ENCODE assay signal across 1 cellular context in the genomic region with DNA sequence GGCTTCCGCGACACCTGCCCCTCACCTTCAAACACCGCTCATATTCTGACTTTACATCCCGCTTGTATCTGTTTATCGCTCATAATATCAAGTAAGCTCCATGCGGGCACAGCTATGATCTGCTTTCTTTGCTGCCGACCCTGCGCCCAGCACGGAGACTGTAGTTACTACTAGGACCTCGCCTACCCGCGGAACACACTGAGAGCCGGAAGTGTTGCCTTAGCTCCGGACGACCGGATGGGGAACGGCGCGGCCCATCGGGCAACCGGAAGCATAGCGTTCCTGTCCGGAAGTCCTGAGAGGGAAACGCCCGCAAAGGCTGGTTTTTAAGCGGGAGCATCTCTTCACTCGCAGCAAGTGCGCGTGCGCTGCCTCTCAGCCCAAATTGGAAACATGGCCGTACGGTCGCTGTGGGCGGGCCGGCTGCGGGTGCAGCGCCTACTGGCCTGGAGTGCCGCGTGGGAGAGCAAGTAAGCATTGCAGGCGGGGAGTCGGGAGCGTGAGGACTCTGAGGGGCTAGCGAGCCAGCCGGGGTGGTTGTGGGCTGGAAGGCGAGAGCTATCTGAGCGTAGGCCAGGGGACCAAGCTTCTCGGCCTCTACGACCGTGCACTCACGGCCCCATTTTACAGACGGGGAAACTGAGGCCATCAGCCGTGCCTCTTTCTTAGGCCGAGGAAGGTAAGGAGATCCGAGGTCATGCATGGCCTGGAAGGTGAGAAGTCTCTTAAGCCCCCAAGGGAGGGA.
A peak's percentile ranks its signal among the peaks of the same experiment; 100 is the strongest.
TF ChIP-seq lines count a peak whose summit lies in the region.

A gene with protein sequence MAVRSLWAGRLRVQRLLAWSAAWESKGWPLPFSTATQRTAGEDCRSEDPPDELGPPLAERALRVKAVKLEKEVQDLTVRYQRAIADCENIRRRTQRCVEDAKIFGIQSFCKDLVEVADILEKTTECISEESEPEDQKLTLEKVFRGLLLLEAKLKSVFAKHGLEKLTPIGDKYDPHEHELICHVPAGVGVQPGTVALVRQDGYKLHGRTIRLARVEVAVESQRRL (plus strand): TSS at position 353 of the 745 bp plus-strand sequence. CDS start 41 bp downstream, at position 394.

TF ChIP-seq in SK-N-SH, 30 proteins besides CTCF, POLR2A, EP300 and RAD21 (continued from another document):
- TF ChIP-seq, protein P1, sequence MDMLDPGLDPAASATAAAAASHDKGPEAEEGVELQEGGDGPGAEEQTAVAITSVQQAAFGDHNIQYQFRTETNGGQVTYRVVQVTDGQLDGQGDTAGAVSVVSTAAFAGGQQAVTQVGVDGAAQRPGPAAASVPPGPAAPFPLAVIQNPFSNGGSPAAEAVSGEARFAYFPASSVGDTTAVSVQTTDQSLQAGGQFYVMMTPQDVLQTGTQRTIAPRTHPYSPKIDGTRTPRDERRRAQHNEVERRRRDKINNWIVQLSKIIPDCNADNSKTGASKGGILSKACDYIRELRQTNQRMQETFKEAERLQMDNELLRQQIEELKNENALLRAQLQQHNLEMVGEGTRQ (IDR thresholded peaks at IDR 0.05; ENCODE audit: borderline replicate concordance, low read depth, low read length) = peak; percentile 16; the same call in 1 of the 2 replicates
- TF ChIP-seq SIN3A (IDR thresholded peaks at IDR 0.05; ENCODE audit: borderline replicate concordance, low read depth, low read length) = peak; percentile 75; the same call in 1 of the 2 replicates
- TF ChIP-seq ELF1 (IDR thresholded peaks at IDR 0.05) = peak; percentile 94
- no peak for TF ChIP-seq JUND (IDR thresholded peaks at IDR 0.05)
- TF ChIP-seq GABPA (IDR thresholded peaks at IDR 0.05; ENCODE audit: low read depth) = peak; percentile 99
- peak; percentile 87 for TF ChIP-seq MXI1 (IDR thresholded peaks at IDR 0.05; ENCODE audit: low read depth, low read length)
- TF ChIP-seq, protein P2, sequence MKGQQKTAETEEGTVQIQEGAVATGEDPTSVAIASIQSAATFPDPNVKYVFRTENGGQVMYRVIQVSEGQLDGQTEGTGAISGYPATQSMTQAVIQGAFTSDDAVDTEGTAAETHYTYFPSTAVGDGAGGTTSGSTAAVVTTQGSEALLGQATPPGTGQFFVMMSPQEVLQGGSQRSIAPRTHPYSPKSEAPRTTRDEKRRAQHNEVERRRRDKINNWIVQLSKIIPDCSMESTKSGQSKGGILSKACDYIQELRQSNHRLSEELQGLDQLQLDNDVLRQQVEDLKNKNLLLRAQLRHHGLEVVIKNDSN (IDR thresholded peaks at IDR 0.05; ENCODE audit: borderline replicate concordance, low read depth) = 0 out of 2 replicates have a peak, but pooled peaks have one; percentile 2
- peak; percentile 48 for TF ChIP-seq RCOR1 (IDR thresholded peaks at IDR 0.05; ENCODE audit: low read length)
